21 cellular contexts compared by ENCODE assay signal in genomic region chr1:239803666-239804228, GRCh38.
"Had no signal": no experiment of that assay in that cellular context is flagged by ENCODE, and none has a peak within 500 bp of the region (broad histone marks: within the 10 kb centered on the region; RNA-seq: fewer than 3 reads in every experiment).

No MANE protein-coding gene starts in this region.

- H3K27ac ChIP-seq: hepatocyte, prostate gland, tibial nerve had no signal

- H3K4me3 ChIP-seq: dorsolateral prefrontal cortex, hepatocyte, prostate gland, tibial nerve had no signal

- H3K4me3 Mint-ChIP-seq: activated naive CD4-positive, alpha-beta T cell treated with anti-CD3 and anti-CD28 coated beads for 36 hours; activated naive CD8-positive, alpha-beta T cell treated with anti-CD3 and anti-CD28 coated beads, Interleukin-2, amount 50 U/mL, for 24 hours; activated T-helper 17 cell treated with anti-CD3 and anti-CD28 coated beads, Interleukin-2, amount 50 U/mL, for 72 hours; memory B cell; natural killer cell treated with Interleukin-12 subunit alpha and Interleukin-12 subunit beta and Interleukin-15 and Interleukin-18, amount 100 ng/mL, for 72 hours had no signal

- H3K27me3 Mint-ChIP-seq: activated naive CD8-positive, alpha-beta T cell treated with anti-CD3 and anti-CD28 coated beads, Interleukin-2, amount 50 U/mL, for 24 hours; activated T-helper 17 cell treated with anti-CD3 and anti-CD28 coated beads, Interleukin-2, amount 50 U/mL, for 72 hours; memory B cell had no signal

- H3K27ac Mint-ChIP-seq: activated naive CD4-positive, alpha-beta T cell treated with anti-CD3 and anti-CD28 coated beads for 36 hours; activated naive CD8-positive, alpha-beta T cell treated with anti-CD3 and anti-CD28 coated beads, Interleukin-2, amount 50 U/mL, for 24 hours; activated T-helper 17 cell treated with anti-CD3 and anti-CD28 coated beads, Interleukin-2, amount 50 U/mL, for 72 hours; memory B cell; natural killer cell treated with Interleukin-12 subunit alpha and Interleukin-12 subunit beta and Interleukin-15 and Interleukin-18, amount 100 ng/mL, for 72 hours had no signal

- H3K4me2 ChIP-seq: hepatocyte had no signal

- H2AFZ ChIP-seq: hepatocyte had no signal

- H3K9me3 Mint-ChIP-seq: activated naive CD4-positive, alpha-beta T cell treated with anti-CD3 and anti-CD28 coated beads for 36 hours; activated naive CD8-positive, alpha-beta T cell treated with anti-CD3 and anti-CD28 coated beads, Interleukin-2, amount 50 U/mL, for 24 hours; activated T-helper 17 cell treated with anti-CD3 and anti-CD28 coated beads, Interleukin-2, amount 50 U/mL, for 72 hours; natural killer cell treated with Interleukin-12 subunit alpha and Interleukin-12 subunit beta and Interleukin-15 and Interleukin-18, amount 100 ng/mL, for 72 hours had no signal

- H3K36me3 ChIP-seq: prostate gland, tibial nerve had no signal

- H3K9me3 ChIP-seq: prostate gland, tibial nerve had no signal

- ATAC-seq: activated naive CD8-positive, alpha-beta T cell treated with anti-CD3 and anti-CD28 coated beads, Interleukin-2, amount 50 U/mL, for 24 hours; activated T-helper 17 cell treated with anti-CD3 and anti-CD28 coated beads, Interleukin-2, amount 50 U/mL, for 72 hours; left ventricle myocardium superior; natural killer cell treated with Interleukin-12 subunit alpha and Interleukin-12 subunit beta and Interleukin-15 and Interleukin-18, amount 100 ng/mL, for 72 hours; right cardiac atrium had no signal

- H3K36me3 Mint-ChIP-seq: memory B cell; natural killer cell treated with Interleukin-12 subunit alpha and Interleukin-12 subunit beta and Interleukin-15 and Interleukin-18, amount 100 ng/mL, for 72 hours had no signal

- H3K79me2 ChIP-seq: hepatocyte had no signal

- H3K27me3 ChIP-seq: dorsolateral prefrontal cortex, hepatocyte, tibial nerve had no signal

- H3K4me1 Mint-ChIP-seq: activated T-helper 17 cell treated with anti-CD3 and anti-CD28 coated beads, Interleukin-2, amount 50 U/mL, for 72 hours; memory B cell had no signal

- H3K4me1 ChIP-seq: prostate gland had no signal

- DNase-seq: activated CD4-positive, alpha-beta T cell treated with anti-CD3 and anti-CD28 coated beads for 1 hour; activated CD4-positive, alpha-beta T cell treated with anti-CD3 and anti-CD28 coated beads, Interleukin-2, amount 50 U/mL, for 4 hours; activated naive CD4-positive, alpha-beta T cell treated with anti-CD3 and anti-CD28 coated beads for 36 hours; activated naive CD8-positive, alpha-beta T cell treated with anti-CD3 and anti-CD28 coated beads, Interleukin-2, amount 50 U/mL, for 24 hours; aorta; dorsolateral prefrontal cortex; left ventricle myocardium superior; occipital lobe; right cardiac atrium; small intestine; stimulated activated CD4-positive, alpha-beta T cell treated with anti-CD3 and anti-CD28 coated beads, Interleukin-4, amount 100 ng/mL, for 4 hours; stimulated activated CD8-positive, alpha-beta memory T cell treated with anti-CD3 and anti-CD28 coated beads, Interleukin-4, amount 100 ng/mL, for 48 hours; stimulated activated naive CD4-positive, alpha-beta T cell treated with Interleukin-2 at 50 U/mL for 16 hours; substantia nigra; T1000 had no signal
